ENCODE assay signal across 1 cellular context in genomic region chr1:87981810-87982209, GRCh38.
TF ChIP-seq lines count a peak whose summit lies in the region.

No MANE protein-coding gene starts in this region.

TF ChIP-seq in GM23338, 12 proteins besides CTCF, POLR2A, EP300 and RAD21 (continued from another document):
- no peak for TF ChIP-seq ZNF462 (CRISPR knock-in tag; IDR thresholded peaks at IDR 0.05)
- no peak for TF ChIP-seq ZNF114 (CRISPR knock-in tag; IDR thresholded peaks at IDR 0.05)
- no peak for TF ChIP-seq ETS1 (IDR thresholded peaks at IDR 0.05)
- no peak for TF ChIP-seq EZH2phosphoT487 (IDR thresholded peaks at IDR 0.05; ENCODE audit: unreplicated experiment)
- no peak for TF ChIP-seq JUNB (IDR thresholded peaks at IDR 0.05; ENCODE audit: unreplicated experiment)
- no peak for TF ChIP-seq CREB1 (CRISPR knock-in tag; IDR thresholded peaks at IDR 0.05; ENCODE audit: low read depth)
- no peak for TF ChIP-seq POLR2AphosphoS5 (IDR thresholded peaks at IDR 0.05; ENCODE audit: low read depth)
